Comparison of ENCODE assay signal across 14 cellular contexts in the genomic region with DNA sequence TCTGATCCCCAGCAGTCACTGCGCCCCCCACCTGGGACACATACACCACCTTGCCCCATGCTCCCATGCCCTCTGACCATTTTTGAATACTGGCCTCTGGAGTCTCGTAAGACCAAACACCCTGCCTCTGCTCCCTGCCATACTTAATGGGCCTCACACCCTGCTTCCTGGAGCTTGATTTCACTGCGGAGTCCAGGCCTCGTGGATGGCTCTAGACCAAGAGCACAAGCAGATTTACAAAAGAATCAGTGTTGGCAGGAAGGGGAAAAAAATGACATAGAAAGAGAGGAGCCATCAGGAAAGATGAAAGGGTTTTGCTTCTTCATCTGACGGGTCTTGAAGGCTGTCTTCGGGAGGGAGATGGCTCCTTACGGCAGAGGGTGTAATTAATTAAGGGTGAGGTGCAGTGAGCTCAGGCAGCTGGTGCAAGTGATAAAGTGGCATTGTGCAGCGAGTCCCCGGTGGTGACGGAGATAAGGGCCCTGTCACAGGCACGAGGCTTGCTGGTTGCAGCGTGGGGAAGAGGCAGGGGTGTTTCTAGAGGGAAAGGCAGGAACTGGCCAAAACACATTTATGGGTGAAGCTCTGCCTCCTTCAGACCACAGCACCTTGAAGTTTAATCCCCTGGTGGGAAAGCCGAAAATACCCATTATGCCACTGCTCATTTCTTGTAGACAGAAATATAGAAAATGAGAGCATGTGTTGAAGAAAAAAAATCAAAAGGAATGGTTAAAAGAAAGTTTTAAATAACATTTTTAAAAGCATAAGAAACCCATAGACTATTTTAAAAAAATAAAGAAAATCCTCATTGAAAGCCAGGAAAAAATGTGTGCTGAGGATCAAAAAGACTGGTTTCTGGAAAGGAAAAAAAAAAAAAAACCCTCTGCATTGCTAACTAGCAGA.
DNase-seq lines count a peak whose midpoint lies in the region; ATAC-seq, FAIRE-seq and TF ChIP-seq lines count a peak whose summit lies in the region.
"Had no signal": no experiment of that assay in that cellular context is flagged by ENCODE, and none has a peak within 500 bp of the region (broad histone marks: within the 10 kb centered on the region; RNA-seq: fewer than 3 reads in every experiment).

No MANE protein-coding gene starts in this region.

- no peak for ATAC-seq in GM19467 (IDR thresholded peaks at IDR 0.05; ENCODE audit: unreplicated experiment)
- ATAC-seq: WTC11 had no signal

- TF ChIP-seq POLR2A in H54 (IDR thresholded peaks at IDR 0.05; ENCODE audit: low read depth, low read length): no peak

- DNase-seq in COR-L47 (lab: John Stamatoyannopoulos, UW) (peak; percentile 21), KBM-7 (peak; percentile 11), SHP77 (lab: John Stamatoyannopoulos, UW) (peak; percentile 45 to 80), medulla oblongata (ENCODE audit: extremely low spot score) (peak; percentile 8), 8988T (no peak), H54 (ENCODE audit: insufficient read length, low spot score) (no peak), caudate nucleus (lab: John Stamatoyannopoulos, UW) (no peak)
- DNase-seq: hippocampal formation, lower lobe of right lung, NCI-H526 treated with DMSO at 0.1 percent for 48 hours, occipital lobe, SIG-M5 had no signal

- no peak overlapping the region for H3K27ac ChIP-seq in caudate nucleus (ENCODE audit: low read depth, low read length)
- H3K27ac ChIP-seq: lower lobe of right lung had no signal

- no peak for FAIRE-seq in H54 (lab: Jason Lieb, UNC)

- in situ Hi-C loops in KBM-7 (cut with MboI; ENCODE audit: low pct_unique_long_range_greater_than_20kb, low sequenced_read_pairs): no loop called here

Comparison
In these comparisons a context has a peak if more than half of its experiments do, and no peak if none do; other contexts are left out.
1. DNase-seq: peak in COR-L47 (single experiment), KBM-7 (single experiment), SHP77 (2 of 2) and medulla oblongata (single experiment); none in 8988T (single experiment), H54 (single experiment) and caudate nucleus (0 of 61).